In genomic region chr9:95719354-95719753, GRCh38 we compare ENCODE assay signal across 16 cellular contexts.
A peak's percentile ranks its signal among the peaks of the same experiment; 100 is the strongest.
DNase-seq lines count a peak whose midpoint lies in the region; ATAC-seq, FAIRE-seq and TF ChIP-seq lines count a peak whose summit lies in the region.
"Had no signal": no experiment of that assay in that cellular context is flagged by ENCODE, and none has a peak within 500 bp of the region (broad histone marks: within the 10 kb centered on the region; RNA-seq: fewer than 3 reads in every experiment).

No MANE protein-coding gene starts in this region.

- no peaks in the 10 kb centered on the region for H3K79me1 ChIP-seq in H1 (ENCODE audit: low read depth, low read length)

- H3F3A ChIP-seq in GM23338 (replicated peaks; ENCODE audit: low read depth) = no peaks in the 10 kb centered on the region

- no peak overlapping the region for H2AK5ac ChIP-seq in H1 (ENCODE audit: low read depth, low read length)

- ATAC-seq in GM23338 = no peak
- no peak for ATAC-seq in left lung
- ATAC-seq: GM12878 had no signal

- H3K23ac ChIP-seq in H1 (ENCODE audit: insufficient read length) = no peak overlapping the region

- CTCF ChIA-PET in H1 (lab: Charles Lee; ENCODE audit: partially characterized antibody) = interaction anchor here (0.5 to 2.7 kb wide), 5 partner anchors 8 to 521 kb away, joined by 3 to 14 read pairs (median 7); no protein-coding TSS in a partner anchor

- no peak overlapping the region for H3K4me3 ChIP-seq in H1 (ENCODE audit: extremely low read depth in 1 of 4, insufficient read depth in 2 of 4, low read depth in 3 of 4, low read length in 4 of 4)
- H3K4me3 ChIP-seq in mucosa of rectum (ENCODE audit: low read length in 2 of 2) = peak overlapping the region in 1 of 2 donors; percentile 0
- H3K4me3 ChIP-seq in GM23338 = no peak overlapping the region
- no peak overlapping the region for H3K4me3 ChIP-seq in left lung
- H3K4me3 ChIP-seq: BLaER1, GM12878 had no signal

- H3K4ac ChIP-seq in H1 (replicated peaks; ENCODE audit: insufficient read length, low read depth, low read length) = no peak overlapping the region

- H3K9me3 ChIP-seq in H1 (ENCODE audit: insufficient read depth in 2 of 2, low read depth in 1 of 2, low read length in 1 of 2) (no peaks in the 10 kb centered on the region; a peak in 1 of 4 replicates), mucosa of rectum (ENCODE audit: control insufficient read depth in 2 of 2, low read length in 2 of 2) (peaks cover 0 to 3% of the 10 kb centered on the region in 2 donors), left lung (peaks cover 0 to 19% of the 10 kb centered on the region in 2 donors)

- DNase-seq in LoVo (ENCODE audit: low spot score) = peak; percentile 22
- no peak for DNase-seq in H1 (ENCODE audit: low read depth in 1 of 2, low spot score in 2 of 2)
- no peak for DNase-seq in GM23338 (ENCODE audit: low spot score)
- DNase-seq in H4 (ENCODE audit: low spot score) = no peak
- no peak for DNase-seq in left lung
- DNase-seq: 8988T; AML-193; CD4-positive, alpha-beta T cell; DMS79; GOT3; HCEC 1CT had no signal

- no peak overlapping the region for H3K14ac ChIP-seq in H1 (ENCODE audit: insufficient read length)

- no peaks in the 10 kb centered on the region for H3K79me2 ChIP-seq in H1 (ENCODE audit: control insufficient read depth in 1 of 2, insufficient read depth in 2 of 2, low read length in 2 of 2)
- H3K79me2 ChIP-seq in GM23338 (replicated peaks; ENCODE audit: insufficient read depth) = no peaks in the 10 kb centered on the region

- H3K9me3 Mint-ChIP-seq in GM23338 = peaks cover 10% of the 10 kb centered on the region

- H4K5ac ChIP-seq in H1 (ENCODE audit: insufficient read length, low read depth, low read length) = no peak overlapping the region

- no peak overlapping the region for H2BK5ac ChIP-seq in H1 (ENCODE audit: low read depth, low read length)

- H2AFZ ChIP-seq in H1 (ENCODE audit: low read length) (peak overlapping the region; percentile 5; the same call in 1 of the 2 replicates), GM23338 (no peak overlapping the region)

- no peak overlapping the region for H3K4me3 Mint-ChIP-seq in GM23338
- H3K4me3 Mint-ChIP-seq: CD4-positive, alpha-beta T cell had no signal

- FAIRE-seq in H1 (lab: Jason Lieb, UNC) = no peak
- FAIRE-seq: GM12878, GM18507 had no signal

- H2BK20ac ChIP-seq in H1 (ENCODE audit: low read length) = no peak overlapping the region

- H3K56ac ChIP-seq in H1 (replicated peaks; ENCODE audit: insufficient read length, low read depth, low read length) = no peak overlapping the region

- H3K9ac ChIP-seq in H1 (replicated peaks in 1 of 4; ENCODE audit: extremely low read depth in 1 of 4, low read depth in 3 of 4, low read length in 3 of 4) (no peak overlapping the region), mucosa of rectum (ENCODE audit: low read depth in 1 of 2, low read length in 2 of 2) (no peak overlapping the region)
- H3K9ac ChIP-seq: BLaER1 had no signal

- TF ChIP-seq RAD21 in H1 (IDR thresholded peaks at IDR 0.05 in 1 of 2, conservative IDR thresholded peaks at IDR 0.05 in 1 of 2; ENCODE audit: low read depth in 2 of 2, low read length in 2 of 2) = no peak

- 0 out of 2 replicates have a peak, but pooled peaks cover 9% of the 10 kb centered on the region for H3K9me2 ChIP-seq in GM23338 (ENCODE audit: insufficient read depth)

- H2BK120ac ChIP-seq in H1 (replicated peaks; ENCODE audit: low read depth, low read length) = no peak overlapping the region

- H3K4me1 Mint-ChIP-seq in GM23338 = no peaks in the 10 kb centered on the region

- no peak for TF ChIP-seq EP300 in H1 (IDR thresholded peaks at IDR 0.05; ENCODE audit: borderline replicate concordance in 1 of 2, low read depth in 2 of 2, low read length in 2 of 2)

- no peaks in the 10 kb centered on the region; the same call in 1 of the 2 replicates for H3K23me2 ChIP-seq in H1 (ENCODE audit: low read depth, low read length)

- H3K36me3 ChIP-seq in H1 (ENCODE audit: control insufficient read depth in 2 of 4, insufficient read depth in 4 of 4, low read length in 3 of 4) (no peaks in the 10 kb centered on the region), mucosa of rectum (ENCODE audit: control insufficient read depth in 2 of 2, insufficient read depth in 2 of 2, low read length in 2 of 2) (no peaks in the 10 kb centered on the region), GM23338 (ENCODE audit: insufficient read depth) (no peaks in the 10 kb centered on the region; the same call in 1 of the 2 replicates), left lung (no peaks in the 10 kb centered on the region)
- H3K36me3 ChIP-seq: BLaER1 had no signal

- no peak overlapping the region for H3K27ac Mint-ChIP-seq in GM23338
- H3K27ac Mint-ChIP-seq: CD4-positive, alpha-beta T cell had no signal

- TF ChIP-seq CTCF in C4-2B (conservative IDR thresholded peaks at IDR 0.05) (no peak), H1 (IDR thresholded peaks at IDR 0.05; ENCODE audit: control extremely low read depth in 1 of 3, insufficient read depth in 1 of 3, low read depth in 1 of 3, low read length in 3 of 3) (no peak), GM23338 (conservative IDR thresholded peaks at IDR 0.05; ENCODE audit: low read depth in 2 of 2) (no peak), left lung (IDR thresholded peaks at IDR 0.05) (no peak)

- no peak overlapping the region for H2BK12ac ChIP-seq in H1 (ENCODE audit: low read depth, low read length)

- TF ChIP-seq POLR2A in H1 (IDR thresholded peaks at IDR 0.05; ENCODE audit: control extremely low read depth in 1 of 2, low read depth in 2 of 2, low read length in 2 of 2) = no peak

- H4K20me1 ChIP-seq in H1 (replicated peaks in 1 of 2; ENCODE audit: control insufficient read depth in 1 of 2, insufficient read depth in 2 of 2, low read length in 2 of 2) (no peaks in the 10 kb centered on the region), GM23338 (replicated peaks; ENCODE audit: insufficient read depth) (no peaks in the 10 kb centered on the region)
- H4K20me1 ChIP-seq: BLaER1 had no signal

- peak overlapping the region; percentile 39 for H3K27ac ChIP-seq in C4-2B
- no peak overlapping the region for H3K27ac ChIP-seq in H1 (ENCODE audit: low read depth, low read length)
- peak overlapping the region; percentile 11 to 67 for H3K27ac ChIP-seq in mucosa of rectum (ENCODE audit: low read depth in 2 of 2, low read length in 2 of 2)
- H3K27ac ChIP-seq in GM23338 (ENCODE audit: low read depth) = no peak overlapping the region
- H3K27ac ChIP-seq in left lung = no peak overlapping the region
- H3K27ac ChIP-seq: BLaER1 had no signal

- H2BK15ac ChIP-seq in H1 (ENCODE audit: low read length) = no peak overlapping the region

- no peak overlapping the region for H4K91ac ChIP-seq in H1 (replicated peaks; ENCODE audit: insufficient read length, low read length)

- H3K4me1 ChIP-seq in H1 (replicated peaks in 1 of 4; ENCODE audit: control insufficient read depth in 3 of 4, insufficient read depth in 4 of 4, low read length in 3 of 4) (no peaks in the 10 kb centered on the region), mucosa of rectum (ENCODE audit: control insufficient read depth in 2 of 2, insufficient read depth in 2 of 2, low read length in 2 of 2) (peaks cover 4 to 28% of the 10 kb centered on the region in 2 donors), GM23338 (ENCODE audit: insufficient read depth) (no peaks in the 10 kb centered on the region), left lung (no peaks in the 10 kb centered on the region)

- 90% methylated on average over 8 of the region's 8 CpGs; no CpG with 5 or more reads in 1 of the 2 experiments for WGBS in H1 (ENCODE audit: extremely low coverage in 1 of 2, insufficient coverage in 1 of 2, insufficient read length in 1 of 2, insufficient replicate concordance in 2 of 2, low coverage in 1 of 2, low lambda C conversion rate in 2 of 2, missing lambda C conversion rate in 1 of 2), 2 experiments

- H3K18ac ChIP-seq in H1 (ENCODE audit: extremely low read depth, low read length) = no peak overlapping the region

- H3K4me2 ChIP-seq in H1 (ENCODE audit: insufficient read depth in 1 of 2, low read depth in 2 of 2, low read length in 2 of 2) = no peak overlapping the region
- H3K4me2 ChIP-seq in GM23338 = no peak overlapping the region
- H3K4me2 ChIP-seq: BLaER1 had no signal

- intact Hi-C loops in left lung (cut with DNase I) = no loop called here

- H3K36me3 Mint-ChIP-seq in GM23338 (ENCODE audit: low read depth) = peaks cover 4% of the 10 kb centered on the region; the same call in 1 of the 3 replicates

- no peaks in the 10 kb centered on the region for H3K27me3 Mint-ChIP-seq in GM23338 (ENCODE audit: insufficient read depth, low read depth, poor library complexity)
- H3K27me3 Mint-ChIP-seq: CD4-positive, alpha-beta T cell had no signal

- H4K8ac ChIP-seq in H1 (ENCODE audit: extremely low read depth, insufficient read depth, low read length) = no peak overlapping the region

- H3K27me3 ChIP-seq in H1 (replicated peaks in 1 of 4; ENCODE audit: control insufficient read depth in 3 of 4, extremely low read depth in 1 of 4, insufficient read depth in 3 of 4, low read length in 3 of 4) (no peaks in the 10 kb centered on the region), mucosa of rectum (ENCODE audit: control insufficient read depth in 2 of 2, insufficient read depth in 2 of 2, low read length in 2 of 2) (no peaks in the 10 kb centered on the region), GM23338 (ENCODE audit: insufficient read depth) (no peaks in the 10 kb centered on the region), left lung (no peaks in the 10 kb centered on the region)
- H3K27me3 ChIP-seq: BLaER1 had no signal

- POLR2A ChIA-PET in H1 (lab: Charles Lee; ENCODE audit: partially characterized antibody) = interaction anchor here (1.1 kb wide), 1 partner anchor 15 kb away, joined by 3 read pairs; no protein-coding TSS in a partner anchor

TF ChIP-seq in H1, 55 proteins besides CTCF, POLR2A, EP300 and RAD21:
- no peak for TF ChIP-seq SRF (IDR thresholded peaks at IDR 0.05; ENCODE audit: low read depth, low read length)

TF ChIP-seq in GM23338, 12 proteins besides CTCF, POLR2A, EP300 and RAD21 (continues in another document):
- no peak for TF ChIP-seq CREB1 (CRISPR knock-in tag; IDR thresholded peaks at IDR 0.05; ENCODE audit: low read depth)

Comparison
In these comparisons a context has a peak if more than half of its experiments do, and no peak if none do; other contexts are left out.
1. H3K27ac ChIP-seq: peak in C4-2B (single experiment) and mucosa of rectum (2 of 2); none in H1 (single experiment), GM23338 (single experiment) and left lung (0 of 2).